ENCODE assay signal across 29 cellular contexts in the genomic region with DNA sequence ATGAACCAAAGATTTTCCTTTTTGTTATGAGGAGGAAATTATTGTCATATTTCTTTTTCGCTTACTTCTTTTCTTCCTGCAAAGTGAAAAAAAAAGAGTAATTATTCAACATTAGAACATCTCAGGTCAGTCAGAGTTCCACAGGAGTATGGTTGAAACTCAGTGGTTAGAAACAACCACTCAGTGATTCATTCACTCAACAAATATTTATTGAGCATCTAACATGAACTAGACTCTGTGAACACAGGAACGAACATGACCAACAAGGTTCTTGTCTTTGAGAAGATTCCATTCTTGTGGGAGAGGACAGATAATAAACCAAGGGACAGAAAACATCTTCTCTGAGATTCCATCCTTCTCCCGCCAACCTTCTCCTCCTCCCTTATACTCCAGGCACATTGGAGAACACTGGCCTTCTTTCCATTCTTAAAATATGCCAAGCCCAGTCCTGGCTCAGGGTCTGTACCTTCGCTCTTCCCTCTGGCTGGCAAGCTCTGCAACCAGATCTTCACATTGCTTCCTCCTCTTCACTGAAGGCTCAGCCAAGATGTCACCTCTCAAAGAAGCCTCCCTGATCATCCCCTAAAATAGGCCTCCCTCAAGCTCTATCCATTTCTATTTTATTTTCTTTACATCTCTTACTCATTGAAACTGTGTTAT. TPM values are rescaled to one million over a fixed set of nuclear protein-coding genes. Genes with fewer than 3 reads are reported as not detected.
DNase-seq lines count a peak whose midpoint lies in the region; ATAC-seq, FAIRE-seq and TF ChIP-seq lines count a peak whose summit lies in the region.
"Had no signal": no experiment of that assay in that cellular context is flagged by ENCODE, and none has a peak within 500 bp of the region (broad histone marks: within the 10 kb centered on the region; RNA-seq: fewer than 3 reads in every experiment).

No MANE protein-coding gene starts in this region.

- H3K18ac ChIP-seq in mesenchymal stem cell (ENCODE audit: low read depth in 1 of 2, low read length in 2 of 2), result no peak overlapping the region

- H2AFZ ChIP-seq in astrocyte (ENCODE audit: low read depth, low read length) (no peak overlapping the region), mesenchymal stem cell (ENCODE audit: low read depth, low read length) (no peak overlapping the region)
- H2AFZ ChIP-seq: GM23338 had no signal

- H3K27ac Mint-ChIP-seq in astrocyte (ENCODE audit: unreplicated experiment) (no peak overlapping the region), T-cell (no peak overlapping the region)
- H3K27ac Mint-ChIP-seq: GM23338; stimulated activated naive CD8-positive, alpha-beta T cell treated with anti-CD3 and anti-CD28 coated beads, Interleukin-15, Interleukin-2, amounts not matched to agents 100 ng/mL and 50 ng/mL, for 24 hours had no signal

- no peak for TF ChIP-seq CTCF in A549 (IDR thresholded peaks at IDR 0.05)
- no peak for TF ChIP-seq CTCF in astrocyte (IDR thresholded peaks at IDR 0.05; ENCODE audit: insufficient read depth, low read depth, low read length)
- no peak for TF ChIP-seq CTCF in gastroesophageal sphincter (IDR thresholded peaks at IDR 0.05)
- no peak for TF ChIP-seq CTCF in gastrocnemius medialis (IDR thresholded peaks at IDR 0.05 in 4 of 5, conservative IDR thresholded peaks at IDR 0.05 in 1 of 5)

- no peaks in the 10 kb centered on the region for H4K20me1 ChIP-seq in astrocyte (ENCODE audit: insufficient read depth, low read length)

- H3K79me2 ChIP-seq in astrocyte (ENCODE audit: insufficient read depth, low read length), result no peaks in the 10 kb centered on the region

- no peak overlapping the region for H2BK12ac ChIP-seq in mesenchymal stem cell (ENCODE audit: low read length in 2 of 2)

- H3K27me3 Mint-ChIP-seq in astrocyte (ENCODE audit: low read depth, unreplicated experiment) (no peaks in the 10 kb centered on the region), T-cell (peaks cover 6 to 33% of the 10 kb centered on the region in 2 donors)

- H3K14ac ChIP-seq in mesenchymal stem cell (ENCODE audit: low read length in 2 of 2), result no peak overlapping the region

- H3K4me3 ChIP-seq in A549, result no peak overlapping the region
- H3K4me3 ChIP-seq in astrocyte (ENCODE audit: insufficient read depth, low read depth, low read length), result no peak overlapping the region
- H3K4me3 ChIP-seq in gastroesophageal sphincter, result no peak overlapping the region
- H3K4me3 ChIP-seq in gastrocnemius medialis, result no peak overlapping the region
- no peak overlapping the region for H3K4me3 ChIP-seq in mesenchymal stem cell (ENCODE audit: insufficient read depth in 1 of 2, low read depth in 1 of 2, low read length in 2 of 2)
- H3K4me3 ChIP-seq: adrenal gland, GM23338, SK-N-MC, upper lobe of left lung had no signal

- TF ChIP-seq EP300 in A549 (IDR thresholded peaks at IDR 0.05) (no peak), gastroesophageal sphincter (IDR thresholded peaks at IDR 0.05) (no peak)

- WGBS in A549 (ENCODE audit: missing lambda C conversion rate), result 61% methylated on average over 4 of the region's 4 CpGs
- 89 to 91% methylated on average over 4 of the region's 4 CpGs for WGBS in gastroesophageal sphincter (ENCODE audit: low coverage in 1 of 2), 2 donors
- WGBS in mesenchymal stem cell, result 97% methylated on average over 3 of the region's 4 CpGs

- ATAC-seq in A549, result no peak
- ATAC-seq in gastroesophageal sphincter, result no peak
- no peak for ATAC-seq in gastrocnemius medialis
- no peak for ATAC-seq in HG03025 (IDR thresholded peaks at IDR 0.05; ENCODE audit: low FRiP score, unreplicated experiment)
- no peak for ATAC-seq in T-cell (replicated peaks in 1 of 4)
- ATAC-seq: foreskin keratinocyte, GM23338 had no signal

- no peak for TF ChIP-seq RAD21 in A549 (conservative IDR thresholded peaks at IDR 0.05 in 1 of 2, IDR thresholded peaks at IDR 0.05 in 1 of 2)

- H3K4me3 Mint-ChIP-seq in astrocyte (ENCODE audit: unreplicated experiment), result no peak overlapping the region
- no peak overlapping the region for H3K4me3 Mint-ChIP-seq in T-cell
- H3K4me3 Mint-ChIP-seq: GM23338; stimulated activated naive CD8-positive, alpha-beta T cell treated with anti-CD3 and anti-CD28 coated beads, Interleukin-15, Interleukin-2, amounts not matched to agents 100 ng/mL and 50 ng/mL, for 24 hours had no signal

- H2BK120ac ChIP-seq in mesenchymal stem cell (ENCODE audit: low read depth, low read length), result no peak overlapping the region

- H3K9me3 ChIP-seq in A549, result no peaks in the 10 kb centered on the region
- H3K9me3 ChIP-seq in astrocyte (ENCODE audit: insufficient read depth, low read depth, low read length), result no peaks in the 10 kb centered on the region
- no peaks in the 10 kb centered on the region for H3K9me3 ChIP-seq in gastroesophageal sphincter
- no peaks in the 10 kb centered on the region for H3K9me3 ChIP-seq in gastrocnemius medialis
- no peaks in the 10 kb centered on the region for H3K9me3 ChIP-seq in mesenchymal stem cell (ENCODE audit: control insufficient read depth, low read length)
- H3K9me3 ChIP-seq: adrenal gland, BE2C, upper lobe of left lung had no signal

- H3K4me2 ChIP-seq in A549 (no peak overlapping the region), astrocyte (ENCODE audit: low read length) (no peak overlapping the region), mesenchymal stem cell (ENCODE audit: low read length, poor library complexity, severe bottlenecking) (no peak overlapping the region)
- H3K4me2 ChIP-seq: GM23338 had no signal

- H3K9me3 Mint-ChIP-seq in astrocyte (ENCODE audit: unreplicated experiment), result peaks cover 3% of the 10 kb centered on the region
- peaks cover 0 to 1% (median 0%) of the 10 kb centered on the region in 3 donors for H3K9me3 Mint-ChIP-seq in T-cell
- H3K9me3 Mint-ChIP-seq: GM23338 had no signal

- no peak overlapping the region for H4K91ac ChIP-seq in mesenchymal stem cell (ENCODE audit: low read length)

- no peak overlapping the region for H4K8ac ChIP-seq in mesenchymal stem cell (ENCODE audit: low read length)

- no peaks in the 10 kb centered on the region for H3K4me1 ChIP-seq in A549
- peaks cover 7% of the 10 kb centered on the region for H3K4me1 ChIP-seq in astrocyte (ENCODE audit: insufficient read depth, low read length)
- peaks cover 14 to 36% (median 18%) of the 10 kb centered on the region in 3 donors for H3K4me1 ChIP-seq in gastroesophageal sphincter
- H3K4me1 ChIP-seq in gastrocnemius medialis, result peaks cover 15 to 35% of the 10 kb centered on the region in 2 donors
- peaks cover 2% of the 10 kb centered on the region for H3K4me1 ChIP-seq in mesenchymal stem cell (ENCODE audit: control insufficient read depth, insufficient read depth, low read depth, low read length)
- H3K4me1 ChIP-seq: BE2C, foreskin keratinocyte had no signal

- H3K4me1 Mint-ChIP-seq in astrocyte (ENCODE audit: low read depth, unreplicated experiment) (peaks cover 8% of the 10 kb centered on the region), T-cell (peaks cover 0 to 2% (median 0%) of the 10 kb centered on the region in 3 donors)
- H3K4me1 Mint-ChIP-seq: GM23338 had no signal

- no peak overlapping the region for H2AK5ac ChIP-seq in mesenchymal stem cell (ENCODE audit: low read length, severe bottlenecking)

- TF ChIP-seq POLR2A in A549 (IDR thresholded peaks at IDR 0.05; ENCODE audit: low read length) (no peak), gastroesophageal sphincter (IDR thresholded peaks at IDR 0.05) (no peak), gastrocnemius medialis (IDR thresholded peaks at IDR 0.05) (no peak)

- peaks cover 11% of the 10 kb centered on the region for H3K79me1 ChIP-seq in mesenchymal stem cell (replicated peaks; ENCODE audit: low read length, poor library complexity, severe bottlenecking)

- no peak overlapping the region for H3K4ac ChIP-seq in mesenchymal stem cell (ENCODE audit: low read depth in 1 of 2, low read length in 2 of 2)

- H3K36me3 Mint-ChIP-seq in astrocyte (ENCODE audit: low read depth, unreplicated experiment) (peaks cover 3% of the 10 kb centered on the region), T-cell (no peaks in the 10 kb centered on the region)

- DNase-seq in A549 (ENCODE audit: low read depth in 1 of 2, low spot score in 1 of 2) (no peak), astrocyte (ENCODE audit: low read depth) (no peak), gastrocnemius medialis (no peak), mesenchymal stem cell (no peak), T-cell (no peak), midbrain (lab: John Stamatoyannopoulos, UW) (no peak)
- DNase-seq: activated CD4-positive, alpha-beta T cell treated with anti-CD3 and anti-CD28 coated beads for 4 hours; activated CD8-positive, alpha-beta memory T cell treated with anti-CD3 and anti-CD28 coated beads for 24 hours; activated naive CD4-positive, alpha-beta T cell; activated T-cell treated with anti-CD3 and anti-CD28 coated beads, Interleukin-2, amount 50 U/mL, for 1 hour; adrenal gland; BE2C; caudate nucleus; erythroblast; GF-D8; KBM-7; MM.1S; NCI-H1417; NCI-H2081; NCI-H345; NCI-H748 treated with DMSO at 0.1 percent for 48 hours; upper lobe of left lung had no signal

- H3K27ac ChIP-seq in A549 (no peak overlapping the region), astrocyte (ENCODE audit: low read depth, low read length) (no peak overlapping the region), gastroesophageal sphincter (peak overlapping the region; percentile 69 to 89 (median 80)), gastrocnemius medialis (peak overlapping the region in 3 of 4 donors; percentile 60 to 73 (median 68)), mesenchymal stem cell (ENCODE audit: low read length, poor library complexity, severe bottlenecking) (no peak overlapping the region)
- H3K27ac ChIP-seq: foreskin keratinocyte, SK-N-MC had no signal

- no peak overlapping the region for H3K23ac ChIP-seq in mesenchymal stem cell (ENCODE audit: low read length in 2 of 2)

- no peak overlapping the region for H2BK5ac ChIP-seq in mesenchymal stem cell (ENCODE audit: low read depth, low read length, poor library complexity, severe bottlenecking)

- intact Hi-C loops in gastrocnemius medialis (cut with DNase I; ENCODE audit: low total_unique reads), result loop anchor here (10.0 kb wide), 1 partner anchor 52 kb away; no protein-coding TSS in a partner anchor

- no peak overlapping the region for H3K9ac ChIP-seq in astrocyte (ENCODE audit: low read length)
- no peak overlapping the region for H3K9ac ChIP-seq in mesenchymal stem cell (ENCODE audit: low read length)

- H2BK15ac ChIP-seq in mesenchymal stem cell (ENCODE audit: low read depth, poor library complexity, severe bottlenecking), result no peak overlapping the region

- FAIRE-seq in A549 (lab: Jason Lieb, UNC) (peak; percentile 7), astrocyte (lab: Jason Lieb, UNC) (peak; percentile 37)
- FAIRE-seq: islet of Langerhans had no signal

- in situ Hi-C loops in gastrocnemius medialis (cut with MboI; ENCODE audit: low sequenced_read_pairs in 4 of 4), result no loop called here

- H3K36me3 ChIP-seq in astrocyte (ENCODE audit: insufficient read depth, low read length) (no peaks in the 10 kb centered on the region), gastroesophageal sphincter (no peaks in the 10 kb centered on the region), gastrocnemius medialis (no peaks in the 10 kb centered on the region), mesenchymal stem cell (ENCODE audit: control insufficient read depth in 1 of 2, insufficient read depth in 2 of 2, low read depth in 1 of 2, low read length in 2 of 2) (no peaks in the 10 kb centered on the region)
- H3K36me3 ChIP-seq: adrenal gland, BE2C, upper lobe of left lung had no signal

- H3K27me3 ChIP-seq in astrocyte (ENCODE audit: insufficient read depth, low read length) (no peaks in the 10 kb centered on the region), gastroesophageal sphincter (no peaks in the 10 kb centered on the region), gastrocnemius medialis (no peaks in the 10 kb centered on the region), mesenchymal stem cell (ENCODE audit: control insufficient read depth in 1 of 2, insufficient read depth in 1 of 2, low read length in 2 of 2) (no peaks in the 10 kb centered on the region)
- H3K27me3 ChIP-seq: adrenal gland, foreskin keratinocyte, upper lobe of left lung had no signal

- CTCF ChIA-PET in A549 (lab: Yijun Ruan, JAX), result no interaction called here
- CTCF ChIA-PET in T-cell (lab: Charles Lee), result no interaction called here

- POLR2A ChIA-PET in A549 (lab: Yijun Ruan, JAX), result no interaction called here
- POLR2A ChIA-PET in T-cell (lab: Charles Lee), result no interaction called here

RNA-seq across cellular contexts. Expression of gene GRAMD2B, which starts 6.8 kb away (rescaled TPM):
- 1.2 and 1.3 TPM in 2 replicates for polyA plus RNA-seq in A549 (2011; rRNA removed)
- 0.23 and 0.24 TPM in 2 replicates for polyA plus RNA-seq in A549 (2012; cell fraction: cytosol; rRNA removed)
- polyA plus RNA-seq in A549 (2012; cell fraction: nucleus; rRNA removed), result 0.16 and 0.43 TPM in 2 replicates
- polyA plus RNA-seq in A549 (2017; fragmentation: RNase III; extraction: RNeasy Plus Mini Kit Qiagen cat#74134 plus additional on column Dnase treatment), result 1.0 to 1.5 TPM (median 1.3 TPM) in 3 replicates
- polyA minus RNA-seq in A549 (2011; rRNA and poly(A)+ RNA removed), result 0.63 and 0.91 TPM in 2 replicates
- 29.1 and 34.4 TPM in 2 replicates for total RNA-seq in astrocyte
- 10 to 100 TPM; 47.7 to 66.0 (median 53.2) TPM for total RNA-seq in gastroesophageal sphincter
- total RNA-seq in gastrocnemius medialis, result 10 to 100 TPM in 1 of 4 donors, 1 to 10 TPM in 3; 4.6 to 10.4 (median 8.9) TPM
- 26.5 TPM for polyA plus RNA-seq in mesenchymal stem cell (2013, experiment 1 of 2)
- polyA plus RNA-seq in mesenchymal stem cell (2013, experiment 2 of 2), result 26.7 TPM
- total RNA-seq in T-cell, result 10 to 100 TPM in 1 of 5 donors, 1 to 10 TPM in 4; 5.7 to 14.1 (median 6.0) TPM

Comparison
In these comparisons a context has a peak if more than half of its experiments do, and no peak if none do; other contexts are left out.
1. H3K27ac ChIP-seq: peak in gastroesophageal sphincter (4 of 4) and gastrocnemius medialis (3 of 4); none in A549 (0 of 2), astrocyte (single experiment) and mesenchymal stem cell (single experiment).